8 cellular contexts compared by ENCODE assay signal in the genomic region with DNA sequence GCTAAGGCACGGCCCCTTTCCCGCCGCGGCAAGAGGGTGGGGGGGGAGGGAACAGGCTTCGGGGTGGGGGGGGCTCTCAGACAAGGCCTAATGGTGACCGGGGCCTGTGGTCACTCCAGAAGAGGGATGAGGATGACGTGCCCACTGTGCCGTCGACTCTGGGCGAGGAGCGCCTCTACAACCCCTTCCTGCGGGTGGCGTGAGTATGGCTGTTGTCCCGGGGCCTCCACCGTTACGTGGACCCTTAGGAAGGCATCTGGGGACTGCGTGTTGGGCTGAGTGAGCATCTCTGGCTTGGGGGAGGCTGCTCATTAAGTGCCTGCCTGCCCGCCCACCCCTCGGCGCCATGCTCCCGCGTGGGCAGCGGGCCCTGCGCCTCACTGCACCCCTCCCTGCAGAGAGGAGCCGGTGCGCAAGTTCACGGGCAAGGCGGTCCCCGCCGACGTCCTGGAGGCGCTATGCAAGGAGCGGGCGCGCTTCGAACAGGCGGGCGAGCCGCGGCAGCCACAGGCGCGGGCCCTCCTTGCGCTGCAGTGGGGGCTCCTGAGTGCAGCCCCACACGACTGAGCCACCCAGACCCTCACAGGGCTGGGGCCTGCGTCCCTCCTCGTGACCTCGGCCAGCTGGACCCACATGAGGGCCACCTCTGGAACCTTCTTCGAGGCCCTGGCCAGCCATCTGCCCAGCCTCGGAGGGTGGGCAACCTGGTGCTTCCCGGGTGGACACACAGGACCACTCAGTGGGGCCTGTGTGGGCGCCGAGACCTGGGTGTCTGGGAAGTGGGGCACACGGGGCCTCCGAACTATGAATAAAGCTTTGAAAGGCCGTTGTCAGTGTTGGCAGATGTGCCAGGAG. TPM values are rescaled to one million over a fixed set of nuclear protein-coding genes. Genes with fewer than 3 reads are reported as not detected.
A peak's percentile ranks its signal among the peaks of the same experiment; 100 is the strongest.
DNase-seq lines count a peak whose midpoint lies in the region; TF ChIP-seq lines count a peak whose summit lies in the region.

No MANE protein-coding gene starts in this region.

- H4K12ac ChIP-seq in trophoblast cell (ENCODE audit: low read depth, low read length) = no peak overlapping the region

- no CpG with 5 or more reads among the region's 55 CpGs for WGBS in trophoblast cell (ENCODE audit: extremely low coverage, insufficient coverage, insufficient read length)

- no peak overlapping the region for H2BK120ac ChIP-seq in trophoblast cell (ENCODE audit: insufficient read depth, low read length, poor library complexity)

- H3K9me3 ChIP-seq in DOHH2 (ENCODE audit: control insufficient read depth, insufficient read depth, low read length) = no peaks in the 10 kb centered on the region
- peaks cover 1% of the 10 kb centered on the region for H3K9me3 ChIP-seq in trophoblast cell (ENCODE audit: insufficient read depth, low read depth, low read length)
- H3K9me3 ChIP-seq in A673 (ENCODE audit: low read depth, low read length, poor library complexity, severe bottlenecking) = no peaks in the 10 kb centered on the region

- peak overlapping the region; percentile 72 for H3K27ac ChIP-seq in DOHH2 (ENCODE audit: low read depth, low read length)
- H3K27ac ChIP-seq in coronary artery = no peak overlapping the region
- no peak overlapping the region for H3K27ac ChIP-seq in trophoblast cell (ENCODE audit: low read depth, low read length)
- H3K27ac ChIP-seq in A673 (ENCODE audit: low read depth, low read length, poor library complexity, severe bottlenecking) = no peak overlapping the region

- H3K36me3 ChIP-seq in DOHH2 (ENCODE audit: control insufficient read depth, low read length) = peaks cover 51% of the 10 kb centered on the region
- H3K36me3 ChIP-seq in trophoblast cell (ENCODE audit: control insufficient read depth in 1 of 2, insufficient read depth in 2 of 2, low read length in 2 of 2) = peaks cover 19 to 28% of the 10 kb centered on the region in 2 experiments
- H3K36me3 ChIP-seq in A673 (ENCODE audit: insufficient read depth, low read length, poor library complexity, severe bottlenecking) = no peaks in the 10 kb centered on the region

- H3K4me1 ChIP-seq in DOHH2 (ENCODE audit: control insufficient read depth, low read length) = peaks cover 56% of the 10 kb centered on the region
- peaks cover 10 to 13% of the 10 kb centered on the region in 2 experiments for H3K4me1 ChIP-seq in trophoblast cell (ENCODE audit: control insufficient read depth in 1 of 2, insufficient read depth in 2 of 2, low read length in 2 of 2)
- peaks cover 10% of the 10 kb centered on the region for H3K4me1 ChIP-seq in A673 (ENCODE audit: insufficient read depth, low read length, poor library complexity, severe bottlenecking)

- no peak overlapping the region for H3K9ac ChIP-seq in trophoblast cell (ENCODE audit: low read length)

- peak; percentile 9 for DNase-seq in NB4 (ENCODE audit: low read depth)
- no peak for DNase-seq in coronary artery (ENCODE audit: low spot score)
- DNase-seq in trophoblast cell = no peak
- no peak for DNase-seq in GF-D8 (lab: John Stamatoyannopoulos, UW)
- no peak for DNase-seq in amniotic stem cell (lab: John Stamatoyannopoulos, UW)
- no peak for DNase-seq in MV-4-11 (lab: John Stamatoyannopoulos, UW)
- DNase-seq in A673 (ENCODE audit: low spot score) = no peak

- H2BK12ac ChIP-seq in trophoblast cell (ENCODE audit: low read length) = no peak overlapping the region

- no peak overlapping the region for H3K4ac ChIP-seq in trophoblast cell (ENCODE audit: low read depth, low read length)

- H3K4me2 ChIP-seq in DOHH2 (ENCODE audit: low read length) = peak overlapping the region; percentile 85
- peak overlapping the region; percentile 68 for H3K4me2 ChIP-seq in trophoblast cell (ENCODE audit: low read length)

- H4K20me1 ChIP-seq in DOHH2 (ENCODE audit: control insufficient read depth, insufficient read depth, low read depth, low read length) = no peaks in the 10 kb centered on the region

- H3K4me3 ChIP-seq in DOHH2 (ENCODE audit: low read length) (peak overlapping the region; percentile 85), NB4 (ENCODE audit: low read depth, low read length) (peak overlapping the region; percentile 65), coronary artery (peak overlapping the region; percentile 72), trophoblast cell (ENCODE audit: low read depth, low read length) (no peak overlapping the region), A673 (ENCODE audit: low read depth, low read length, poor library complexity, severe bottlenecking) (no peak overlapping the region)

- no peak overlapping the region for H2BK5ac ChIP-seq in trophoblast cell (ENCODE audit: low read depth, low read length, poor library complexity)

- H2AK5ac ChIP-seq in trophoblast cell (ENCODE audit: low read length) = no peak overlapping the region

- TF ChIP-seq CTCF in DOHH2 (IDR thresholded peaks at IDR 0.05; ENCODE audit: low read depth, low read length, poor library complexity, severe bottlenecking) = no peak
- no peak for TF ChIP-seq CTCF in NB4 (IDR thresholded peaks at IDR 0.05; ENCODE audit: low read depth, low read length)
- no peak for TF ChIP-seq CTCF in coronary artery (IDR thresholded peaks at IDR 0.05)
- TF ChIP-seq CTCF in A673 (conservative IDR thresholded peaks at IDR 0.05; ENCODE audit: low read depth, low read length) = no peak

- H3K14ac ChIP-seq in trophoblast cell (ENCODE audit: low read length) = no peak overlapping the region

- CTCF ChIA-PET in A673 (lab: Charles Lee) = interaction anchor here (0.8 kb wide), 1 partner anchor 17 kb away, joined by 3 read pairs; no protein-coding TSS in a partner anchor

- POLR2A ChIA-PET in A673 (lab: Charles Lee; ENCODE audit: low non-redundant PET) = no interaction called here

- H3K79me1 ChIP-seq in trophoblast cell (ENCODE audit: low read length) = peaks cover 3% of the 10 kb centered on the region

- no peak overlapping the region for H2AFZ ChIP-seq in trophoblast cell (ENCODE audit: insufficient read depth, low read length, poor library complexity)

- no peak overlapping the region for H3K23ac ChIP-seq in trophoblast cell (ENCODE audit: low read length)

- no peaks in the 10 kb centered on the region for H3K27me3 ChIP-seq in DOHH2 (ENCODE audit: control insufficient read depth, low read length)
- H3K27me3 ChIP-seq in trophoblast cell (ENCODE audit: insufficient read depth, low read length) = peaks cover 7% of the 10 kb centered on the region
- no peaks in the 10 kb centered on the region for H3K27me3 ChIP-seq in A673 (replicated peaks; ENCODE audit: insufficient read depth, low read depth, low read length, poor library complexity)

- no peak overlapping the region for H4K8ac ChIP-seq in trophoblast cell (ENCODE audit: low read depth, low read length)

- no peak for TF ChIP-seq POLR2A in NB4 (IDR thresholded peaks at IDR 0.05; ENCODE audit: extremely low read depth, insufficient read length)

- intact Hi-C loops in A673 (cut with micrococcal nuclease; ENCODE audit: unreplicated experiment) = no loop called here

- no peak overlapping the region for H4K91ac ChIP-seq in trophoblast cell (ENCODE audit: low read depth, low read length)

- H3K18ac ChIP-seq in trophoblast cell (ENCODE audit: low read length) = no peak overlapping the region

- H3K9me2 ChIP-seq in DOHH2 (replicated peaks; ENCODE audit: control insufficient read depth, low read length) = no peaks in the 10 kb centered on the region

- peaks cover 7% of the 10 kb centered on the region; the same call in 1 of the 2 replicates for H3F3A ChIP-seq in DOHH2 (ENCODE audit: control insufficient read depth, insufficient read depth)

- H3K79me2 ChIP-seq in DOHH2 (ENCODE audit: control insufficient read depth, low read length) = 0 out of 2 replicates have a peak, but pooled peaks cover 2% of the 10 kb centered on the region
- H3K79me2 ChIP-seq in trophoblast cell (ENCODE audit: control insufficient read depth, insufficient read depth, low read length, poor library complexity) = no peaks in the 10 kb centered on the region

- no TSS peak for BruUV-seq in A673 (replicated peaks; lab: Mats Ljungman, UMichigan)

RNA-seq across cellular contexts. Expression of gene HAGHL, which starts 2.2 kb away (rescaled TPM):
- polyA plus RNA-seq in trophoblast cell (2013) = 1.9 and 2.3 TPM in 2 replicates
- total RNA-seq in A673 (2021) = 2.5 and 3.5 TPM in 2 replicates

RNA-seq across cellular contexts. Expression of gene CCDC78, which starts 2.9 kb away (rescaled TPM):
- polyA plus RNA-seq in trophoblast cell (2013) = 0.86 and 1.3 TPM in 2 replicates
- 0.28 and 1.4 TPM in 2 replicates for total RNA-seq in A673 (2021)

RNA-seq across cellular contexts. Expression of gene ANTKMT, which starts 8.2 kb away (rescaled TPM):
- 17.0 and 18.0 TPM in 2 replicates for polyA plus RNA-seq in trophoblast cell (2013)
- total RNA-seq in A673 (2021) = 21.2 and 26.0 TPM in 2 replicates

RNA-seq across cellular contexts. Expression of gene CIAO3, which starts 11.7 kb away (rescaled TPM):
- polyA plus RNA-seq in trophoblast cell (2013) = 16.6 and 16.8 TPM in 2 replicates
- 48.4 and 50.0 TPM in 2 replicates for total RNA-seq in A673 (2021)

RNA-seq across cellular contexts. Expression of gene METRN, which starts 14.2 kb away (rescaled TPM):
- 5.9 and 6.1 TPM in 2 replicates for polyA plus RNA-seq in trophoblast cell (2013)
- total RNA-seq in A673 (2021) = 0.86 and 1.8 TPM in 2 replicates

Comparison
In these comparisons a context has a peak if more than half of its experiments do, and no peak if none do; other contexts are left out.
1. H3K4me3 ChIP-seq: peak in DOHH2 (single experiment), NB4 (single experiment) and coronary artery (single experiment); none in trophoblast cell (single experiment) and A673 (single experiment).